ENCODE assay signal across 8 cellular contexts in genomic region chr12:31897791-31898503, GRCh38.
DNase-seq lines count a peak whose midpoint lies in the region; ATAC-seq and TF ChIP-seq lines count a peak whose summit lies in the region.

No MANE protein-coding gene starts in this region.

- H3K9me3 ChIP-seq in Karpas-422 (ENCODE audit: low read length), result no peaks in the 10 kb centered on the region
- peaks cover 9% of the 10 kb centered on the region for H3K9me3 ChIP-seq in T-helper 17 cell (ENCODE audit: control insufficient read depth, low read length, poor library complexity, severe bottlenecking)
- H3K9me3 ChIP-seq in heart left ventricle, result peaks cover 0 to 21% (median 0%) of the 10 kb centered on the region in 12 donors
- H3K9me3 ChIP-seq in testis, result no peaks in the 10 kb centered on the region

- peaks cover 16% of the 10 kb centered on the region for H3K4me1 ChIP-seq in Karpas-422 (ENCODE audit: low read length)
- peaks cover 0 to 38% (median 9%) of the 10 kb centered on the region in 12 donors for H3K4me1 ChIP-seq in heart left ventricle
- H3K4me1 ChIP-seq in testis, result peaks cover 17% of the 10 kb centered on the region

- H3K4me3 ChIP-seq in Karpas-422 (ENCODE audit: low read length), result no peak overlapping the region
- peak overlapping the region in 1 of 12 donors; percentile 19 for H3K4me3 ChIP-seq in heart left ventricle
- H3K4me3 ChIP-seq in testis, result no peak overlapping the region

- H3K9me2 ChIP-seq in Karpas-422 (replicated peaks; ENCODE audit: insufficient read depth, low read length), result no peaks in the 10 kb centered on the region

- H2AFZ ChIP-seq in Karpas-422 (ENCODE audit: low read length), result no peak overlapping the region

- peak overlapping the region; percentile 72 for H3K27ac Mint-ChIP-seq in T-helper 17 cell
- no peak overlapping the region for H3K27ac Mint-ChIP-seq in HFFc6

- TF ChIP-seq CTCF in heart left ventricle (IDR thresholded peaks at IDR 0.05) (no peak), testis (IDR thresholded peaks at IDR 0.05) (no peak), HFFc6 (IDR thresholded peaks at IDR 0.05) (no peak)

- WGBS in heart left ventricle, 4 donors, result 35 to 49% (median 38%) methylated on average over 10 of the region's 10 CpGs
- 62 to 72% methylated on average over 8 to 10 of the region's 10 CpGs for WGBS in testis, 2 donors

- H3K4me1 Mint-ChIP-seq in T-helper 17 cell (peaks cover 12% of the 10 kb centered on the region), HFFc6 (ENCODE audit: low read depth) (peaks cover 21% of the 10 kb centered on the region)

- H3K27ac ChIP-seq in Karpas-422 (ENCODE audit: low read length) (no peak overlapping the region), heart left ventricle (peak overlapping the region in 9 of 12 donors; percentile 17 to 94 (median 40)), testis (peak overlapping the region; percentile 57 to 88)

- H3K27me3 Mint-ChIP-seq in T-helper 17 cell, result no peaks in the 10 kb centered on the region
- peaks cover 8% of the 10 kb centered on the region; the same call in 1 of the 2 replicates for H3K27me3 Mint-ChIP-seq in HFFc6 (ENCODE audit: insufficient read depth)

- H4K20me1 ChIP-seq in Karpas-422 (ENCODE audit: insufficient read depth, low read depth, low read length), result no peaks in the 10 kb centered on the region

- TF ChIP-seq POLR2A in heart left ventricle (IDR thresholded peaks at IDR 0.05) (no peak), testis (IDR thresholded peaks at IDR 0.05) (no peak)

- peak overlapping the region; percentile 49 for H3K4me3 Mint-ChIP-seq in T-helper 17 cell
- H3K4me3 Mint-ChIP-seq in HFFc6, result no peak overlapping the region

- H3K9me3 Mint-ChIP-seq in HFFc6, result no peaks in the 10 kb centered on the region

- ATAC-seq in T-helper 17 cell (no peak), heart left ventricle (peak; percentile 61 to 84 (median 72))

- H3K36me3 Mint-ChIP-seq in T-helper 17 cell (ENCODE audit: low read depth) (peaks cover 4% of the 10 kb centered on the region), HFFc6 (ENCODE audit: low read depth) (no peaks in the 10 kb centered on the region)

- H3K36me3 ChIP-seq in Karpas-422 (ENCODE audit: insufficient read depth, low read length), result no peaks in the 10 kb centered on the region
- H3K36me3 ChIP-seq in heart left ventricle, result no peaks in the 10 kb centered on the region
- no peaks in the 10 kb centered on the region for H3K36me3 ChIP-seq in testis (ENCODE audit: low read depth, missing control alignments)

- no peak overlapping the region for H3K9ac ChIP-seq in Karpas-422 (ENCODE audit: low read length)

- peak; percentile 59 for DNase-seq in DMS 273 (lab: John Stamatoyannopoulos, UW; ENCODE audit: unreplicated experiment)
- peak; percentile 42 for DNase-seq in Karpas-422
- no peak for DNase-seq in T-helper 17 cell
- peak; percentile 34 to 72 (median 53) for DNase-seq in heart left ventricle
- DNase-seq in testis, result peak; percentile 69
- DNase-seq in SKM-1 treated with dmso at 0.1 percent for 144 hours (lab: John Stamatoyannopoulos, UW; ENCODE audit: unreplicated experiment), result no peak
- no peak for DNase-seq in HFFc6
- DNase-seq in NCI-H524 (lab: John Stamatoyannopoulos, UW), result no peak

- peaks cover 4% of the 10 kb centered on the region; the same call in 1 of the 2 replicates for H3K27me3 ChIP-seq in Karpas-422 (ENCODE audit: low read length)
- no peaks in the 10 kb centered on the region for H3K27me3 ChIP-seq in heart left ventricle
- H3K27me3 ChIP-seq in testis, result no peaks in the 10 kb centered on the region

- H3K79me2 ChIP-seq in Karpas-422 (ENCODE audit: low read length), result no peaks in the 10 kb centered on the region

- intact Hi-C loops in heart left ventricle (cut with DNase I) (no loop called here), testis (cut with DNase I; ENCODE audit: low total_unique reads) (no loop called here)

- peak overlapping the region; percentile 29 for H3K4me2 ChIP-seq in Karpas-422 (ENCODE audit: low read depth, low read length, poor library complexity, severe bottlenecking)

Comparison
In these comparisons a context has a peak if more than half of its experiments do, and no peak if none do; other contexts are left out.
1. DNase-seq: peak in DMS 273 (single experiment), Karpas-422 (single experiment), heart left ventricle (5 of 5) and testis (single experiment); none in T-helper 17 cell (0 of 3), SKM-1 treated with dmso at 0.1 percent for 144 hours (single experiment), HFFc6 (single experiment) and NCI-H524 (0 of 2).